ENCODE assay signal across 1 cellular context in genomic region chr16:67396159-67396774, GRCh38.
TF ChIP-seq lines count a peak whose summit lies in the region.

No MANE protein-coding gene starts in this region.

TF ChIP-seq in A549, 52 proteins besides CTCF, POLR2A, EP300 and RAD21 (continued from another document):
- TF ChIP-seq, protein P1, sequence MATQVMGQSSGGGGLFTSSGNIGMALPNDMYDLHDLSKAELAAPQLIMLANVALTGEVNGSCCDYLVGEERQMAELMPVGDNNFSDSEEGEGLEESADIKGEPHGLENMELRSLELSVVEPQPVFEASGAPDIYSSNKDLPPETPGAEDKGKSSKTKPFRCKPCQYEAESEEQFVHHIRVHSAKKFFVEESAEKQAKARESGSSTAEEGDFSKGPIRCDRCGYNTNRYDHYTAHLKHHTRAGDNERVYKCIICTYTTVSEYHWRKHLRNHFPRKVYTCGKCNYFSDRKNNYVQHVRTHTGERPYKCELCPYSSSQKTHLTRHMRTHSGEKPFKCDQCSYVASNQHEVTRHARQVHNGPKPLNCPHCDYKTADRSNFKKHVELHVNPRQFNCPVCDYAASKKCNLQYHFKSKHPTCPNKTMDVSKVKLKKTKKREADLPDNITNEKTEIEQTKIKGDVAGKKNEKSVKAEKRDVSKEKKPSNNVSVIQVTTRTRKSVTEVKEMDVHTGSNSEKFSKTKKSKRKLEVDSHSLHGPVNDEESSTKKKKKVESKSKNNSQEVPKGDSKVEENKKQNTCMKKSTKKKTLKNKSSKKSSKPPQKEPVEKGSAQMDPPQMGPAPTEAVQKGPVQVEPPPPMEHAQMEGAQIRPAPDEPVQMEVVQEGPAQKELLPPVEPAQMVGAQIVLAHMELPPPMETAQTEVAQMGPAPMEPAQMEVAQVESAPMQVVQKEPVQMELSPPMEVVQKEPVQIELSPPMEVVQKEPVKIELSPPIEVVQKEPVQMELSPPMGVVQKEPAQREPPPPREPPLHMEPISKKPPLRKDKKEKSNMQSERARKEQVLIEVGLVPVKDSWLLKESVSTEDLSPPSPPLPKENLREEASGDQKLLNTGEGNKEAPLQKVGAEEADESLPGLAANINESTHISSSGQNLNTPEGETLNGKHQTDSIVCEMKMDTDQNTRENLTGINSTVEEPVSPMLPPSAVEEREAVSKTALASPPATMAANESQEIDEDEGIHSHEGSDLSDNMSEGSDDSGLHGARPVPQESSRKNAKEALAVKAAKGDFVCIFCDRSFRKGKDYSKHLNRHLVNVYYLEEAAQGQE (IDR thresholded peaks at IDR 0.05): no peak
- TF ChIP-seq NR3C1 (IDR thresholded peaks at IDR 0.05) (no peak), NFE2L2 (conservative IDR thresholded peaks at IDR 0.05; ENCODE audit: low read length) (no peak), CBX2 (IDR thresholded peaks at IDR 0.05; ENCODE audit: borderline replicate concordance, low read depth) (no peak), HES2 (IDR thresholded peaks at IDR 0.05) (no peak), HOXA7 (CRISPR knock-in tag; IDR thresholded peaks at IDR 0.05) (no peak), FOSB (CRISPR knock-in tag; IDR thresholded peaks at IDR 0.05) (no peak), TP53 (CRISPR knock-in tag; IDR thresholded peaks at IDR 0.05) (no peak)
- TF ChIP-seq, protein P2, sequence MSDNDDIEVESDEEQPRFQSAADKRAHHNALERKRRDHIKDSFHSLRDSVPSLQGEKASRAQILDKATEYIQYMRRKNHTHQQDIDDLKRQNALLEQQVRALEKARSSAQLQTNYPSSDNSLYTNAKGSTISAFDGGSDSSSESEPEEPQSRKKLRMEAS (IDR thresholded peaks at IDR 0.05): no peak
TF ChIP-seq in A549: peak in this region for 0.
